In genomic region chr11:2432628-2433071, GRCh38 we compare ENCODE assay signal across 18 cellular contexts. TPM values are rescaled to one million over a fixed set of nuclear protein-coding genes. Genes with fewer than 3 reads are reported as not detected.
DNase-seq lines count a peak whose midpoint lies in the region; ATAC-seq, FAIRE-seq and TF ChIP-seq lines count a peak whose summit lies in the region.
"Had no signal": no experiment of that assay in that cellular context is flagged by ENCODE, and none has a peak within 500 bp of the region (broad histone marks: within the 10 kb centered on the region; RNA-seq: fewer than 3 reads in every experiment).

No MANE protein-coding gene starts in this region.

- peaks cover 0 to 27% of the 10 kb centered on the region in 2 experiments for H4K20me1 ChIP-seq in H1 (replicated peaks in 1 of 2; ENCODE audit: control insufficient read depth in 1 of 2, insufficient read depth in 2 of 2, low read length in 2 of 2)

- H3K4me3 Mint-ChIP-seq in activated T-helper 1 cell treated with anti-CD3 and anti-CD28 coated beads, Interleukin-12 subunit alpha, Interleukin-12 subunit beta, Interleukin-2, Interleukin-4 antibody, amounts not matched to agents 30 ng/mL and 10 ng/mL and 1 ng/mL, durations not matched to agents 14 hours and 24 hours and 36 hours: no peak overlapping the region
- H3K4me3 Mint-ChIP-seq: CD4-positive, alpha-beta T cell had no signal

- no peaks in the 10 kb centered on the region for H3K4me1 Mint-ChIP-seq in activated T-helper 1 cell treated with anti-CD3 and anti-CD28 coated beads, Interleukin-12 subunit alpha, Interleukin-12 subunit beta, Interleukin-2, Interleukin-4 antibody, amounts not matched to agents 30 ng/mL and 10 ng/mL and 1 ng/mL, durations not matched to agents 14 hours and 24 hours and 36 hours (ENCODE audit: low read depth)

- POLR2A ChIA-PET in H1 (lab: Charles Lee; ENCODE audit: partially characterized antibody): no interaction called here

- H3K36me3 ChIP-seq in left ventricle myocardium inferior: no peaks in the 10 kb centered on the region
- H3K36me3 ChIP-seq in H1 (ENCODE audit: control insufficient read depth in 2 of 4, insufficient read depth in 4 of 4, low read length in 3 of 4): no peaks in the 10 kb centered on the region
- peaks cover 0 to 2% of the 10 kb centered on the region in 2 donors for H3K36me3 ChIP-seq in neuronal stem cell (replicated peaks in 1 of 2; ENCODE audit: control insufficient read depth in 2 of 2, insufficient read depth in 2 of 2, low read length in 2 of 2)
- H3K36me3 ChIP-seq in upper lobe of right lung: no peaks in the 10 kb centered on the region
- H3K36me3 ChIP-seq: HAP-1 had no signal

- H3K36me3 Mint-ChIP-seq in activated T-helper 1 cell treated with anti-CD3 and anti-CD28 coated beads, Interleukin-12 subunit alpha, Interleukin-12 subunit beta, Interleukin-2, Interleukin-4 antibody, amounts not matched to agents 30 ng/mL and 10 ng/mL and 1 ng/mL, durations not matched to agents 14 hours and 24 hours and 36 hours (ENCODE audit: low read depth): no peaks in the 10 kb centered on the region

- no peaks in the 10 kb centered on the region for H3K79me2 ChIP-seq in H1 (ENCODE audit: control insufficient read depth in 1 of 2, insufficient read depth in 2 of 2, low read length in 2 of 2)

- CTCF ChIA-PET in H1 (lab: Charles Lee; ENCODE audit: partially characterized antibody): interaction anchor here (2.4 to 4.6 kb wide), 2 partner anchors 95 to 100 kb away, joined by 12 to 37 read pairs; no protein-coding TSS in a partner anchor

- intact Hi-C loops in left ventricle myocardium inferior (cut with micrococcal nuclease): no loop called here
- intact Hi-C loops in left cardiac atrium (cut with DNase I): no loop called here
- intact Hi-C loops in upper lobe of right lung (cut with DNase I): no loop called here
- intact Hi-C loops in activated T-helper 1 cell treated with anti-CD3 and anti-CD28 coated beads, Interleukin-12 subunit alpha, Interleukin-12 subunit beta, Interleukin-2, Interleukin-4 antibody, amounts not matched to agents 30 ng/mL and 10 ng/mL and 1 ng/mL, durations not matched to agents 14 hours and 24 hours and 36 hours (cut with micrococcal nuclease): loop anchor here (5.0 kb wide), 1 partner anchor 660 kb away; no protein-coding TSS in a partner anchor

- TF ChIP-seq POLR2A in H1 (IDR thresholded peaks at IDR 0.05; ENCODE audit: control extremely low read depth in 1 of 2, low read depth in 2 of 2, low read length in 2 of 2): no peak

- no peak for TF ChIP-seq RAD21 in H1 (IDR thresholded peaks at IDR 0.05 in 1 of 2, conservative IDR thresholded peaks at IDR 0.05 in 1 of 2; ENCODE audit: low read depth in 2 of 2, low read length in 2 of 2)

- H3K9me3 ChIP-seq in left ventricle myocardium inferior (replicated peaks) (no peaks in the 10 kb centered on the region), H1 (ENCODE audit: insufficient read depth in 2 of 2, low read depth in 1 of 2, low read length in 1 of 2) (no peaks in the 10 kb centered on the region; a peak in 1 of 4 replicates), neuronal stem cell (replicated peaks in 1 of 2; ENCODE audit: control insufficient read depth in 2 of 2, insufficient read depth in 1 of 2, low read depth in 1 of 2, low read length in 2 of 2) (peaks cover 0 to 17% of the 10 kb centered on the region in 2 donors), upper lobe of right lung (no peaks in the 10 kb centered on the region)
- H3K9me3 ChIP-seq: HAP-1 had no signal

- no peak overlapping the region for H3K9ac ChIP-seq in H1 (replicated peaks in 1 of 4; ENCODE audit: extremely low read depth in 1 of 4, low read depth in 3 of 4, low read length in 3 of 4)
- no peak overlapping the region for H3K9ac ChIP-seq in neuronal stem cell (ENCODE audit: low read depth, low read length, poor library complexity)

- H3K27me3 Mint-ChIP-seq in activated T-helper 1 cell treated with anti-CD3 and anti-CD28 coated beads, Interleukin-12 subunit alpha, Interleukin-12 subunit beta, Interleukin-2, Interleukin-4 antibody, amounts not matched to agents 30 ng/mL and 10 ng/mL and 1 ng/mL, durations not matched to agents 14 hours and 24 hours and 36 hours (ENCODE audit: insufficient read depth): no peaks in the 10 kb centered on the region
- H3K27me3 Mint-ChIP-seq: CD4-positive, alpha-beta T cell had no signal

- no peak for ATAC-seq in left cardiac atrium
- no peak for ATAC-seq in upper lobe of right lung
- ATAC-seq in HG02759 (IDR thresholded peaks at IDR 0.05; ENCODE audit: unreplicated experiment): no peak

- no peaks in the 10 kb centered on the region for H3K9me3 Mint-ChIP-seq in activated T-helper 1 cell treated with anti-CD3 and anti-CD28 coated beads, Interleukin-12 subunit alpha, Interleukin-12 subunit beta, Interleukin-2, Interleukin-4 antibody, amounts not matched to agents 30 ng/mL and 10 ng/mL and 1 ng/mL, durations not matched to agents 14 hours and 24 hours and 36 hours
- H3K9me3 Mint-ChIP-seq: CD4-positive, alpha-beta T cell had no signal

- no peak for TF ChIP-seq EP300 in H1 (IDR thresholded peaks at IDR 0.05; ENCODE audit: borderline replicate concordance in 1 of 2, low read depth in 2 of 2, low read length in 2 of 2)

- H3K4me1 ChIP-seq in left ventricle myocardium inferior (no peaks in the 10 kb centered on the region), H1 (replicated peaks in 1 of 4; ENCODE audit: control insufficient read depth in 3 of 4, insufficient read depth in 4 of 4, low read length in 3 of 4) (no peaks in the 10 kb centered on the region; a peak in 1 of 7 replicates), neuronal stem cell (ENCODE audit: control insufficient read depth in 2 of 2, insufficient read depth in 1 of 2, low read depth in 1 of 2, low read length in 2 of 2) (peaks cover 0 to 2% of the 10 kb centered on the region in 2 donors), upper lobe of right lung (no peaks in the 10 kb centered on the region)
- H3K4me1 ChIP-seq: HAP-1 had no signal

- H3K23ac ChIP-seq in H1 (ENCODE audit: insufficient read length) (no peak overlapping the region), neuronal stem cell (ENCODE audit: low read depth, low read length, poor library complexity) (no peak overlapping the region)

- H3K27me3 ChIP-seq in left ventricle myocardium inferior (ENCODE audit: low read depth) (peaks cover 14% of the 10 kb centered on the region), H1 (replicated peaks in 1 of 4; ENCODE audit: control insufficient read depth in 3 of 4, extremely low read depth in 1 of 4, insufficient read depth in 3 of 4, low read length in 3 of 4) (peaks cover 0 to 8% (median 4%) of the 10 kb centered on the region in 4 experiments; a peak in 3 of 7 replicates), neuronal stem cell (ENCODE audit: control insufficient read depth in 3 of 3, insufficient read depth in 3 of 3, low read depth in 1 of 3, low read length in 3 of 3) (peaks cover 0 to 15% (median 6%) of the 10 kb centered on the region in 3 experiments), upper lobe of right lung (no peaks in the 10 kb centered on the region)

- peaks cover 26% of the 10 kb centered on the region; the same call in 1 of the 2 replicates for H3K23me2 ChIP-seq in H1 (ENCODE audit: low read depth, low read length)

- H3K14ac ChIP-seq in H1 (ENCODE audit: insufficient read length) (no peak overlapping the region), neuronal stem cell (ENCODE audit: low read length) (no peak overlapping the region)

- H3K27ac ChIP-seq in left ventricle myocardium inferior (replicated peaks) (no peak overlapping the region), H1 (ENCODE audit: low read depth, low read length) (no peak overlapping the region), neuronal stem cell (replicated peaks; ENCODE audit: low read length) (no peak overlapping the region), upper lobe of right lung (no peak overlapping the region)
- H3K27ac ChIP-seq: HL-60 had no signal

- H4K91ac ChIP-seq in H1 (replicated peaks; ENCODE audit: insufficient read length, low read length): no peak overlapping the region
- no peak overlapping the region for H4K91ac ChIP-seq in neuronal stem cell (ENCODE audit: low read depth, low read length, poor library complexity)

- H2BK12ac ChIP-seq in H1 (ENCODE audit: low read depth, low read length) (no peak overlapping the region), neuronal stem cell (ENCODE audit: low read length) (no peak overlapping the region)

- H3K18ac ChIP-seq in H1 (ENCODE audit: extremely low read depth, low read length) (no peak overlapping the region), neuronal stem cell (ENCODE audit: low read length) (peak overlapping the region; percentile 46)

- 98% methylated on average over 10 of the region's 13 CpGs; no CpG with 5 or more reads in 1 of the 2 experiments for WGBS in H1 (ENCODE audit: extremely low coverage in 1 of 2, insufficient coverage in 1 of 2, insufficient read length in 1 of 2, insufficient replicate concordance in 2 of 2, low coverage in 1 of 2, low lambda C conversion rate in 2 of 2, missing lambda C conversion rate in 1 of 2), 2 experiments
- no CpG with 5 or more reads among the region's 13 CpGs for WGBS in neuronal stem cell (ENCODE audit: extremely low coverage in 2 of 2, insufficient read length in 2 of 2, insufficient replicate concordance in 1 of 2), 2 donors

- no peak overlapping the region for H4K5ac ChIP-seq in H1 (ENCODE audit: insufficient read length, low read depth, low read length)

- H2AK5ac ChIP-seq in H1 (ENCODE audit: low read depth, low read length) (no peak overlapping the region), neuronal stem cell (ENCODE audit: low read depth, low read length) (peak overlapping the region; percentile 91)

- no peak overlapping the region for H2BK15ac ChIP-seq in H1 (ENCODE audit: low read length)
- no peak overlapping the region for H2BK15ac ChIP-seq in neuronal stem cell (ENCODE audit: low read length)

- H3K4me2 ChIP-seq in H1 (ENCODE audit: insufficient read depth in 1 of 2, low read depth in 2 of 2, low read length in 2 of 2): no peak overlapping the region
- H3K4me2 ChIP-seq in neuronal stem cell (ENCODE audit: insufficient read depth, low read length, poor library complexity, severe bottlenecking): no peak overlapping the region

- H3K4me3 ChIP-seq in left ventricle myocardium inferior (no peak overlapping the region), H1 (ENCODE audit: extremely low read depth in 1 of 4, insufficient read depth in 2 of 4, low read depth in 3 of 4, low read length in 4 of 4) (no peak overlapping the region), neuronal stem cell (ENCODE audit: low read length in 2 of 2) (no peak overlapping the region), upper lobe of right lung (no peak overlapping the region)
- H3K4me3 ChIP-seq: HAP-1 had no signal

- no peak overlapping the region for H3K27ac Mint-ChIP-seq in activated T-helper 1 cell treated with anti-CD3 and anti-CD28 coated beads, Interleukin-12 subunit alpha, Interleukin-12 subunit beta, Interleukin-2, Interleukin-4 antibody, amounts not matched to agents 30 ng/mL and 10 ng/mL and 1 ng/mL, durations not matched to agents 14 hours and 24 hours and 36 hours
- H3K27ac Mint-ChIP-seq: CD4-positive, alpha-beta T cell had no signal

- no peak overlapping the region for H2BK120ac ChIP-seq in H1 (replicated peaks; ENCODE audit: low read depth, low read length)
- H2BK120ac ChIP-seq in neuronal stem cell (ENCODE audit: low read depth, low read length): peak overlapping the region; percentile 85

- H2BK5ac ChIP-seq in H1 (ENCODE audit: low read depth, low read length) (no peak overlapping the region), neuronal stem cell (ENCODE audit: low read length) (no peak overlapping the region)

- H3K4ac ChIP-seq in H1 (replicated peaks; ENCODE audit: insufficient read length, low read depth, low read length) (no peak overlapping the region), neuronal stem cell (ENCODE audit: low read length) (no peak overlapping the region)

- DNase-seq in left ventricle myocardium inferior (peak; percentile 6), left cardiac atrium (no peak), H1 (ENCODE audit: low read depth in 1 of 2, low spot score in 2 of 2) (no peak), neuronal stem cell (ENCODE audit: low spot score) (no peak), upper lobe of right lung (peak; percentile 51), NCI-H748 (lab: John Stamatoyannopoulos, UW; ENCODE audit: unreplicated experiment) (no peak)
- DNase-seq in activated T-helper 1 cell treated with anti-CD3 and anti-CD28 coated beads, Interleukin-12 subunit alpha, Interleukin-12 subunit beta, Interleukin-2, Interleukin-4 antibody, amounts not matched to agents 30 ng/mL and 10 ng/mL and 1 ng/mL, durations not matched to agents 14 hours and 24 hours and 36 hours (ENCODE audit: low spot score): no peak
- DNase-seq: ACHN; C1 segment of cervical spinal cord; CD4-positive, alpha-beta T cell; DMS79; GOT3 had no signal

- H3K56ac ChIP-seq in H1 (replicated peaks; ENCODE audit: insufficient read length, low read depth, low read length): no peak overlapping the region

- H4K8ac ChIP-seq in H1 (ENCODE audit: extremely low read depth, insufficient read depth, low read length) (peak overlapping the region; percentile 14; the same call in 1 of the 2 replicates), neuronal stem cell (ENCODE audit: low read depth, low read length) (no peak overlapping the region)

- H2AFZ ChIP-seq in H1 (ENCODE audit: low read length) (no peak overlapping the region), neuronal stem cell (ENCODE audit: low read length) (no peak overlapping the region)

- no peak for FAIRE-seq in H1 (lab: Jason Lieb, UNC)
- FAIRE-seq: G401.6, GM19239 had no signal

- no peak overlapping the region for H2BK20ac ChIP-seq in H1 (ENCODE audit: low read length)

- TF ChIP-seq CTCF in left ventricle myocardium inferior (IDR thresholded peaks at IDR 0.05; ENCODE audit: borderline replicate concordance) (no peak), H1 (IDR thresholded peaks at IDR 0.05; ENCODE audit: control extremely low read depth in 1 of 3, insufficient read depth in 1 of 3, low read depth in 1 of 3, low read length in 3 of 3) (no peak), upper lobe of right lung (IDR thresholded peaks at IDR 0.05) (no peak)

- H3K79me1 ChIP-seq in H1 (ENCODE audit: low read depth, low read length): no peaks in the 10 kb centered on the region
- H3K79me1 ChIP-seq in neuronal stem cell (ENCODE audit: low read depth, low read length): no peaks in the 10 kb centered on the region

RNA-seq across cellular contexts. Expression of gene TRPM5, which starts 11.7 kb away (rescaled TPM):
- not detected for total RNA-seq in left ventricle myocardium inferior
- total RNA-seq in left cardiac atrium: not detected
- total RNA-seq in H1 (2021; fragmentation: NEBNext Ultra II Directional; extraction: Animal tissue kit (Norgen Biotek cat#: 25700)): 0.11 TPM in 1 of 2 replicates, not detected in the other
- polyA plus RNA-seq in H1 (2011; rRNA removed): 0.02 and 0.05 TPM in 2 replicates
- 0.04 TPM for polyA plus RNA-seq in H1 (2011; cell fraction: cytosol; rRNA removed)
- 0.24 TPM for polyA plus RNA-seq in H1 (2011; cell fraction: nucleus; rRNA removed)
- polyA plus RNA-seq in H1 (2012, experiment 1 of 2): 0.04 TPM in 1 of 4 replicates, not detected in the others
- not detected for polyA plus RNA-seq in H1 (2012, experiment 2 of 2)
- polyA plus RNA-seq in H1 (2013, experiment 1 of 2): 0.02 TPM
- polyA plus RNA-seq in H1 (2013, experiment 2 of 2): 0.02 TPM
- polyA minus RNA-seq in H1 (2011; rRNA and poly(A)+ RNA removed): not detected in 2 replicates
- polyA minus RNA-seq in H1 (2011; cell fraction: cytosol; rRNA and poly(A)+ RNA removed): not detected
- not detected for polyA minus RNA-seq in H1 (2011; cell fraction: nucleus; rRNA and poly(A)+ RNA removed)
- 0.01 TPM for polyA plus RNA-seq in neuronal stem cell (2013, experiment 1 of 2)
- polyA plus RNA-seq in neuronal stem cell (2013, experiment 2 of 2): 0.01 TPM
- not detected for total RNA-seq in upper lobe of right lung
- total RNA-seq in activated T-helper 1 cell treated with anti-CD3 and anti-CD28 coated beads, Interleukin-12 subunit alpha, Interleukin-12 subunit beta, Interleukin-2, Interleukin-4 antibody, amounts not matched to agents 30 ng/mL and 10 ng/mL and 1 ng/mL, durations not matched to agents 14 hours and 24 hours and 36 hours: not detected in 2 replicates
- total RNA-seq: A172 had no signal

RNA-seq across cellular contexts. Expression of gene KCNQ1, which starts 12.2 kb away (rescaled TPM):
- total RNA-seq in left ventricle myocardium inferior: 41.8 TPM
- 10 to 100 TPM; 33.5 to 39.7 TPM for total RNA-seq in left cardiac atrium
- total RNA-seq in H1 (2021; fragmentation: NEBNext Ultra II Directional; extraction: Animal tissue kit (Norgen Biotek cat#: 25700)): 2.0 and 2.4 TPM in 2 replicates
- 1.9 and 2.4 TPM in 2 replicates for polyA plus RNA-seq in H1 (2011; rRNA removed)
- polyA plus RNA-seq in H1 (2011; cell fraction: cytosol; rRNA removed): 1.4 TPM
- polyA plus RNA-seq in H1 (2011; cell fraction: nucleus; rRNA removed): 2.3 TPM
- polyA plus RNA-seq in H1 (2012, experiment 1 of 2): 1.4 to 2.5 TPM (median 2.0 TPM) in 4 replicates
- polyA plus RNA-seq in H1 (2012, experiment 2 of 2): 2.2 TPM
- 2.0 TPM for polyA plus RNA-seq in H1 (2013, experiment 1 of 2)
- polyA plus RNA-seq in H1 (2013, experiment 2 of 2): 2.0 TPM
- 1.3 and 2.8 TPM in 2 replicates for polyA minus RNA-seq in H1 (2011; rRNA and poly(A)+ RNA removed)
- 1.8 TPM for polyA minus RNA-seq in H1 (2011; cell fraction: cytosol; rRNA and poly(A)+ RNA removed)
- 6.1 TPM for polyA minus RNA-seq in H1 (2011; cell fraction: nucleus; rRNA and poly(A)+ RNA removed)
- polyA plus RNA-seq in neuronal stem cell (2013, experiment 1 of 2): 1.2 TPM
- 1.1 TPM for polyA plus RNA-seq in neuronal stem cell (2013, experiment 2 of 2)
- 52.9 TPM for total RNA-seq in upper lobe of right lung
- total RNA-seq in activated T-helper 1 cell treated with anti-CD3 and anti-CD28 coated beads, Interleukin-12 subunit alpha, Interleukin-12 subunit beta, Interleukin-2, Interleukin-4 antibody, amounts not matched to agents 30 ng/mL and 10 ng/mL and 1 ng/mL, durations not matched to agents 14 hours and 24 hours and 36 hours: 5.3 and 6.4 TPM in 2 replicates

RNA-seq across cellular contexts. Expression of gene TSSC4, which starts 32.1 kb away (rescaled TPM):
- total RNA-seq in left ventricle myocardium inferior: 31.7 TPM
- total RNA-seq in left cardiac atrium: 10 to 100 TPM; 34.9 to 45.7 TPM
- total RNA-seq in H1 (2021; fragmentation: NEBNext Ultra II Directional; extraction: Animal tissue kit (Norgen Biotek cat#: 25700)): 39.3 and 44.3 TPM in 2 replicates
- 34.0 and 49.6 TPM in 2 replicates for polyA plus RNA-seq in H1 (2011; rRNA removed)
- 36.2 TPM for polyA plus RNA-seq in H1 (2011; cell fraction: cytosol; rRNA removed)
- polyA plus RNA-seq in H1 (2011; cell fraction: nucleus; rRNA removed): 40.4 TPM
- 25.9 to 42.8 TPM (median 40.6 TPM) in 4 replicates for polyA plus RNA-seq in H1 (2012, experiment 1 of 2)
- 24.6 TPM for polyA plus RNA-seq in H1 (2012, experiment 2 of 2)
- polyA plus RNA-seq in H1 (2013, experiment 1 of 2): 53.6 TPM
- 49.6 TPM for polyA plus RNA-seq in H1 (2013, experiment 2 of 2)
- 16.0 and 16.2 TPM in 2 replicates for polyA minus RNA-seq in H1 (2011; rRNA and poly(A)+ RNA removed)
- 19.6 TPM for polyA minus RNA-seq in H1 (2011; cell fraction: cytosol; rRNA and poly(A)+ RNA removed)
- 38.7 TPM for polyA minus RNA-seq in H1 (2011; cell fraction: nucleus; rRNA and poly(A)+ RNA removed)
- polyA plus RNA-seq in neuronal stem cell (2013, experiment 1 of 2): 50.8 TPM
- 54.1 TPM for polyA plus RNA-seq in neuronal stem cell (2013, experiment 2 of 2)
- total RNA-seq in upper lobe of right lung: 40.6 TPM
- 70.8 and 76.4 TPM in 2 replicates for total RNA-seq in activated T-helper 1 cell treated with anti-CD3 and anti-CD28 coated beads, Interleukin-12 subunit alpha, Interleukin-12 subunit beta, Interleukin-2, Interleukin-4 antibody, amounts not matched to agents 30 ng/mL and 10 ng/mL and 1 ng/mL, durations not matched to agents 14 hours and 24 hours and 36 hours

RNA-seq across cellular contexts. Expression of gene CD81, which starts 55.5 kb away (rescaled TPM):
- total RNA-seq in left ventricle myocardium inferior: 412 TPM
- total RNA-seq in left cardiac atrium: 100 to 1,000 TPM; 699 to 773 TPM
- total RNA-seq in H1 (2021; fragmentation: NEBNext Ultra II Directional; extraction: Animal tissue kit (Norgen Biotek cat#: 25700)): 238 and 240 TPM in 2 replicates
- 309 and 386 TPM in 2 replicates for polyA plus RNA-seq in H1 (2011; rRNA removed)
- 189 TPM for polyA plus RNA-seq in H1 (2011; cell fraction: cytosol; rRNA removed)
- polyA plus RNA-seq in H1 (2011; cell fraction: nucleus; rRNA removed): 205 TPM
- 237 to 356 TPM (median 324 TPM) in 4 replicates for polyA plus RNA-seq in H1 (2012, experiment 1 of 2)
- polyA plus RNA-seq in H1 (2012, experiment 2 of 2): 408 TPM
- polyA plus RNA-seq in H1 (2013, experiment 1 of 2): 299 TPM
- 331 TPM for polyA plus RNA-seq in H1 (2013, experiment 2 of 2)
- 242 and 320 TPM in 2 replicates for polyA minus RNA-seq in H1 (2011; rRNA and poly(A)+ RNA removed)
- 169 TPM for polyA minus RNA-seq in H1 (2011; cell fraction: cytosol; rRNA and poly(A)+ RNA removed)
- 74.6 TPM for polyA minus RNA-seq in H1 (2011; cell fraction: nucleus; rRNA and poly(A)+ RNA removed)
- 200 TPM for polyA plus RNA-seq in neuronal stem cell (2013, experiment 1 of 2)
- 195 TPM for polyA plus RNA-seq in neuronal stem cell (2013, experiment 2 of 2)
- total RNA-seq in upper lobe of right lung: 801 TPM
- 236 and 247 TPM in 2 replicates for total RNA-seq in activated T-helper 1 cell treated with anti-CD3 and anti-CD28 coated beads, Interleukin-12 subunit alpha, Interleukin-12 subunit beta, Interleukin-2, Interleukin-4 antibody, amounts not matched to agents 30 ng/mL and 10 ng/mL and 1 ng/mL, durations not matched to agents 14 hours and 24 hours and 36 hours

Comparison
In these comparisons a context has a peak if more than half of its experiments do, and no peak if none do; other contexts are left out.
1. DNase-seq: peak in left ventricle myocardium inferior (single experiment) and upper lobe of right lung (single experiment); none in left cardiac atrium (single experiment), H1 (0 of 2), neuronal stem cell (single experiment), NCI-H748 (single experiment) and activated T-helper 1 cell treated with anti-CD3 and anti-CD28 coated beads, Interleukin-12 subunit alpha, Interleukin-12 subunit beta, Interleukin-2, Interleukin-4 antibody, amounts not matched to agents 30 ng/mL and 10 ng/mL and 1 ng/mL, durations not matched to agents 14 hours and 24 hours and 36 hours (single experiment).